Comparison of ENCODE assay signal across 8 cellular contexts in genomic region chr6:25138024-25138696, GRCh38.
DNase-seq lines count a peak whose midpoint lies in the region; ATAC-seq and TF ChIP-seq lines count a peak whose summit lies in the region.

No MANE protein-coding gene starts in this region.

- DNase-seq in T-helper 17 cell (peak; percentile 15 to 24 (median 17)), ascending aorta (ENCODE audit: low spot score in 2 of 2) (peak in 1 of 2 donors; percentile 80), hypothalamus (lab: John Stamatoyannopoulos, UW) (peak in 28 of 51 donors; percentile 1 to 42 (median 12)), HK-2 (ENCODE audit: unreplicated experiment) (no peak)
- DNase-seq in stimulated activated CD4-positive, alpha-beta T cell treated with anti-CD3 and anti-CD28 coated beads, Interleukin-2, amount 100 ng/mL, for 24 hours, result peak; percentile 63 to 67

- H3K4me1 ChIP-seq in BLaER1 treated with 17β-estradiol and CSF1 and Interleukin-3, amounts not matched to agents 10 nM and 100 nM, result peaks cover 16 to 28% (median 20%) of the 10 kb centered on the region in 10 experiments
- peaks cover 0 to 7% of the 10 kb centered on the region in 2 donors for H3K4me1 ChIP-seq in ascending aorta

- H3K4me2 ChIP-seq in BLaER1 treated with 17β-estradiol and CSF1 and Interleukin-3, amounts not matched to agents 10 nM and 100 nM, result peak overlapping the region; percentile 68 to 92 (median 82)

- peak overlapping the region; percentile 52 to 67 (median 60) for H3K4me3 ChIP-seq in BLaER1 treated with 17β-estradiol and CSF1 and Interleukin-3, amounts not matched to agents 10 nM and 100 nM
- peak overlapping the region; percentile 54 to 68 for H3K4me3 ChIP-seq in ascending aorta

- peak overlapping the region; percentile 99 for H3K4me3 Mint-ChIP-seq in T-helper 17 cell

- H3K27ac ChIP-seq in BLaER1 treated with 17β-estradiol and CSF1 and Interleukin-3, amounts not matched to agents 10 nM and 100 nM, result peak overlapping the region; percentile 59 to 87 (median 84); a peak in 21 of 22 replicates
- H3K27ac ChIP-seq in ascending aorta, result peak overlapping the region; percentile 88 to 90

- no peaks in the 10 kb centered on the region for H3K27me3 ChIP-seq in BLaER1 treated with 17β-estradiol and CSF1 and Interleukin-3, amounts not matched to agents 10 nM and 100 nM
- no peaks in the 10 kb centered on the region for H3K27me3 ChIP-seq in ascending aorta

- peak in 1 of 3 experiments; percentile 26 for TF ChIP-seq CTCF in ascending aorta (IDR thresholded peaks at IDR 0.05)

- intact Hi-C loops in ascending aorta (cut with DNase I), result loop anchor here (5.0 kb wide), 1 partner anchor 54 kb away; no protein-coding TSS in a partner anchor

- no peaks in the 10 kb centered on the region for H4K20me1 ChIP-seq in BLaER1 treated with 17β-estradiol and CSF1 and Interleukin-3, amounts not matched to agents 10 nM and 100 nM

- H3K36me3 ChIP-seq in BLaER1 treated with 17β-estradiol and CSF1 and Interleukin-3, amounts not matched to agents 10 nM and 100 nM, result peaks cover 3 to 29% (median 15%) of the 10 kb centered on the region in 11 experiments; a peak in 18 of 22 replicates
- H3K36me3 ChIP-seq in ascending aorta, result no peaks in the 10 kb centered on the region

- peaks cover 31 to 47% (median 42%) of the 10 kb centered on the region in 11 experiments for H3K9me3 ChIP-seq in BLaER1 treated with 17β-estradiol and CSF1 and Interleukin-3, amounts not matched to agents 10 nM and 100 nM (replicated peaks in 1 of 11)
- H3K9me3 ChIP-seq in T-helper 17 cell (ENCODE audit: control insufficient read depth, low read length, poor library complexity, severe bottlenecking) (no peaks in the 10 kb centered on the region), ascending aorta (no peaks in the 10 kb centered on the region)

- peak overlapping the region; percentile 98 for H3K27ac Mint-ChIP-seq in T-helper 17 cell

- peak; percentile 89 for ATAC-seq in GM19351 (IDR thresholded peaks at IDR 0.05; ENCODE audit: unreplicated experiment)
- peak; percentile 86 for ATAC-seq in HG03520 (IDR thresholded peaks at IDR 0.05; ENCODE audit: unreplicated experiment)
- ATAC-seq in T-helper 17 cell, result peak; percentile 93

- no peaks in the 10 kb centered on the region for H3K27me3 Mint-ChIP-seq in T-helper 17 cell

- H3K36me3 Mint-ChIP-seq in T-helper 17 cell (ENCODE audit: low read depth), result peaks cover 4% of the 10 kb centered on the region

- H3K4me1 Mint-ChIP-seq in T-helper 17 cell, result peaks cover 30% of the 10 kb centered on the region

- peak overlapping the region; percentile 67 to 80 (median 73) for H3K9ac ChIP-seq in BLaER1 treated with 17β-estradiol and CSF1 and Interleukin-3, amounts not matched to agents 10 nM and 100 nM
